In the genomic region with DNA sequence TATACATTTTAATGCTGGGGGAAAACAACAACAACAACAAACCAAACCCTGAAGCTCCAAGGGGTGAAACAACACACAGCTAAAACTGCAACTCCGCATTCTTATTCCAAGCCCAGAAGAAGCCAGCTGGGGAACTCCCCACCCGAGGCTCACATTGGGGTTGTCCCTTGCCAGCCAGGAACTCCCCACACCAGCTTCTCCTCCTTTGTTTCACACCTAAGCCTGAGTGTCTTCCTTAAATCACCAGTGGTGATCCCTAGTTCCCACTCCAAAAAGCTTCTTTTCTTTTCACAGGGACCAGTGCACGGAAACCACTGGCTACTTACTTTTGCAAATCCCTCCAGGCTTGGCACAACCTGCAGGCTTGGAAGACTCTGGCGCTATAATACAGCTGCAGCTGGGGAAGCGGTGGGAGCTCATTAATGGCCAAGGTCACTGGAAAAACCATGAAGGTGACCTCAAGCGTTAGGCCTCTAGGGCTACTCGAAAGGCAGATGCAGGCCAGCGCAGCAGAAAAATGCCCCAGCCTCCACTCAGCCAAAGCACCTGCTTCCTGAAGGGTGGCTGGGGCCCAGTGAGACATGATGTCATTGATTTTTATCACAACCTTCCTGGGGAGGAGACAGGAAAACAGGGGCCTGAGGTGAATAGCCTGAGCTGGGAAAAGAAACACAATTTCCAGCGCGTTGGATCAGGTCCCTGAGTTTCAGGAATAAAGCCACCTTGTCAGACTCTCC, we compare ENCODE assay signal across 12 cellular contexts. TPM values are rescaled to one million over a fixed set of nuclear protein-coding genes. Genes with fewer than 3 reads are reported as not detected.
DNase-seq lines count a peak whose midpoint lies in the region; ATAC-seq, FAIRE-seq and TF ChIP-seq lines count a peak whose summit lies in the region.
"Had no signal": no experiment of that assay in that cellular context is flagged by ENCODE, and none has a peak within 500 bp of the region (broad histone marks: within the 10 kb centered on the region; RNA-seq: fewer than 3 reads in every experiment).

No MANE protein-coding gene starts in this region.

- DNase-seq in A172 (ENCODE audit: low spot score) (peak; percentile 74), M059J (ENCODE audit: low read depth) (peak; percentile 50), SK-N-DZ (ENCODE audit: low spot score) (peak; percentile 21), left kidney (ENCODE audit: low read depth, low spot score) (peak; percentile 68), nephron progenitor cell (no peak), AG08396 (ENCODE audit: low spot score) (no peak), GM19239 (ENCODE audit: insufficient read length, low spot score) (no peak)
- DNase-seq in activated CD4-positive, alpha-beta T cell treated with anti-CD3 and anti-CD28 coated beads for 36 hours = no peak
- DNase-seq: activated T-cell treated with anti-CD3 and anti-CD28 coated beads, Interleukin-2, amount 50 U/mL, for 4 hours; NCI-H187 treated with DMSO at 0.1 percent for 48 hours; SIG-M5; upper lobe of left lung had no signal

- CTCF ChIA-PET in activated CD4-positive, alpha-beta T cell treated with anti-CD3 and anti-CD28 coated beads for 36 hours (lab: Charles Lee) = interaction anchor here (0.7 to 1.2 kb wide), 2 partner anchors 10 to 156 kb away, joined by 3 read pairs; no protein-coding TSS in a partner anchor

- no peaks in the 10 kb centered on the region for H3K27me3 Mint-ChIP-seq in nephron progenitor cell (ENCODE audit: low read depth, poor library complexity)
- H3K27me3 Mint-ChIP-seq in activated CD4-positive, alpha-beta T cell treated with anti-CD3 and anti-CD28 coated beads for 36 hours = peaks cover 2% of the 10 kb centered on the region

- H3K27ac Mint-ChIP-seq in nephron progenitor cell = no peak overlapping the region
- no peak overlapping the region for H3K27ac Mint-ChIP-seq in activated CD4-positive, alpha-beta T cell treated with anti-CD3 and anti-CD28 coated beads for 36 hours

- ATAC-seq in activated CD4-positive, alpha-beta T cell treated with anti-CD3 and anti-CD28 coated beads for 36 hours = no peak
- ATAC-seq: activated T-cell treated with anti-CD3 and anti-CD28 coated beads, Interleukin-2, amount 50 U/mL, for 4 hours had no signal

- peaks cover 15% of the 10 kb centered on the region for H3K36me3 Mint-ChIP-seq in nephron progenitor cell (ENCODE audit: low read depth)
- no peaks in the 10 kb centered on the region for H3K36me3 Mint-ChIP-seq in activated CD4-positive, alpha-beta T cell treated with anti-CD3 and anti-CD28 coated beads for 36 hours (ENCODE audit: low read depth)

- peaks cover 38% of the 10 kb centered on the region for H3K9me3 Mint-ChIP-seq in nephron progenitor cell
- H3K9me3 Mint-ChIP-seq in activated CD4-positive, alpha-beta T cell treated with anti-CD3 and anti-CD28 coated beads for 36 hours (ENCODE audit: low read depth) = peaks cover 12% of the 10 kb centered on the region

- peaks cover 23% of the 10 kb centered on the region for H3K4me1 Mint-ChIP-seq in nephron progenitor cell
- no peaks in the 10 kb centered on the region for H3K4me1 Mint-ChIP-seq in activated CD4-positive, alpha-beta T cell treated with anti-CD3 and anti-CD28 coated beads for 36 hours

- POLR2A ChIA-PET in activated CD4-positive, alpha-beta T cell treated with anti-CD3 and anti-CD28 coated beads for 36 hours (lab: Charles Lee) = no interaction called here

- TF ChIP-seq CTCF in nephron progenitor cell (IDR thresholded peaks at IDR 0.05) = no peak

- H3K4me3 Mint-ChIP-seq in nephron progenitor cell = no peak overlapping the region
- H3K4me3 Mint-ChIP-seq in activated CD4-positive, alpha-beta T cell treated with anti-CD3 and anti-CD28 coated beads for 36 hours = no peak overlapping the region
- H3K4me3 Mint-ChIP-seq: activated T-cell treated with anti-CD3 and anti-CD28 coated beads, Interleukin-2, amount 50 U/mL, for 4 hours had no signal

- intact Hi-C loops in activated CD4-positive, alpha-beta T cell treated with anti-CD3 and anti-CD28 coated beads for 36 hours (cut with DNase I, micrococcal nuclease) = no loop called here

- no peak for FAIRE-seq in GM19239 (lab: Jason Lieb, UNC)

RNA-seq across cellular contexts. Expression of gene TLR5, which starts 40.1 kb away (rescaled TPM):
- total RNA-seq in A172 (2014; rRNA removed; shearing (Covaris generic)) = not detected in 2 replicates
- total RNA-seq in M059J (2014; rRNA removed; shearing (Covaris generic)) = 0.10 and 0.49 TPM in 2 replicates
- polyA plus RNA-seq in SK-N-DZ (2014; cell fraction: cytosol; rRNA removed) = not detected in 2 replicates
- not detected in 2 replicates for polyA plus RNA-seq in SK-N-DZ (2014; cell fraction: nucleus; rRNA removed)
- total RNA-seq in activated CD4-positive, alpha-beta T cell treated with anti-CD3 and anti-CD28 coated beads for 36 hours = under 1 TPM; 0.21 to 0.56 TPM

Comparison
In these comparisons a context has a peak if more than half of its experiments do, and no peak if none do; other contexts are left out.
1. DNase-seq: peak in A172 (single experiment), M059J (single experiment), SK-N-DZ (single experiment) and left kidney (single experiment); none in nephron progenitor cell (single experiment), activated CD4-positive, alpha-beta T cell treated with anti-CD3 and anti-CD28 coated beads for 36 hours (single experiment), AG08396 (single experiment) and GM19239 (single experiment).